Comparison of ENCODE assay signal across 6 cellular contexts in the genomic region with DNA sequence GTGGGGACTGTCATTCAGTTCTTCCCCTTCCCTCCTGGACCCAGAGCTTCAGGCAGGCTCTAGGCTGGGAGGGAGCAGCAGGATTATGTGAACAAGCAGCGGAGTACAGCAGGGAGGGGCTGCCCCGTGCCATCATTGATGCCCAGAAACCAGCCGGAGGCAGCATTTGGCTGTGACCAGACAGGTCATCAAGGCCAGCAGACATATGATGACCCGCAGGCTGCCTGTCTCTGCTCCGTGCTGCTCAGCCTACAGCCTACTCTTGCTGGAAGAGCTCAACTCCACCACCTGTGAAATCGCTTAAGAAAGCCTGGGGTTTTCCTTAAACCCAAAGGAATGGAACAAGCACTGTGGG. TPM values are rescaled to one million over a fixed set of nuclear protein-coding genes. Genes with fewer than 3 reads are reported as not detected.
A peak's percentile ranks its signal among the peaks of the same experiment; 100 is the strongest.
DNase-seq lines count a peak whose midpoint lies in the region; FAIRE-seq and TF ChIP-seq lines count a peak whose summit lies in the region.
"Had no signal": no experiment of that assay in that cellular context is flagged by ENCODE, and none has a peak within 500 bp of the region (broad histone marks: within the 10 kb centered on the region; RNA-seq: fewer than 3 reads in every experiment).

No MANE protein-coding gene starts in this region.

- no peak for TF ChIP-seq CTCF in H1 (IDR thresholded peaks at IDR 0.05; ENCODE audit: control extremely low read depth in 1 of 3, insufficient read depth in 1 of 3, low read depth in 1 of 3, low read length in 3 of 3)

- no peak overlapping the region for H3K56ac ChIP-seq in H1 (replicated peaks; ENCODE audit: insufficient read length, low read depth, low read length)

- peaks cover 10 to 37% (median 36%) of the 10 kb centered on the region in 4 experiments for H3K36me3 ChIP-seq in H1 (ENCODE audit: control insufficient read depth in 2 of 4, insufficient read depth in 4 of 4, low read length in 3 of 4)

- H3K14ac ChIP-seq in H1 (ENCODE audit: insufficient read length), result no peak overlapping the region

- no peak overlapping the region for H4K5ac ChIP-seq in H1 (ENCODE audit: insufficient read length, low read depth, low read length)

- POLR2A ChIA-PET in H1 (lab: Charles Lee; ENCODE audit: partially characterized antibody), result interaction anchor here (1.1 to 10.8 kb wide), 5 partner anchors 12 to 61 kb away, joined by 4 to 196 read pairs (median 66); partner anchors contain the start of genes NOL9, THAP3 and ZBTB48

- H2AFZ ChIP-seq in H1 (ENCODE audit: low read length), result no peak overlapping the region
- H2AFZ ChIP-seq: parathyroid adenoma had no signal

- peaks cover 21% of the 10 kb centered on the region for H3K79me1 ChIP-seq in H1 (ENCODE audit: low read depth, low read length)

- no peak for FAIRE-seq in H1 (lab: Jason Lieb, UNC)
- FAIRE-seq in urothelium cell line (lab: Jason Lieb, UNC), result no peak

- no peak overlapping the region for H3K18ac ChIP-seq in H1 (ENCODE audit: extremely low read depth, low read length)

- H3K4me2 ChIP-seq in H1 (ENCODE audit: insufficient read depth in 1 of 2, low read depth in 2 of 2, low read length in 2 of 2), result no peak overlapping the region

- H3K4me1 ChIP-seq in H1 (replicated peaks in 1 of 4; ENCODE audit: control insufficient read depth in 3 of 4, insufficient read depth in 4 of 4, low read length in 3 of 4), result peaks cover 0 to 6% (median 5%) of the 10 kb centered on the region in 4 experiments; a peak in 4 of 7 replicates
- H3K4me1 ChIP-seq: Caco-2 had no signal

- H4K20me1 ChIP-seq in H1 (replicated peaks in 1 of 2; ENCODE audit: control insufficient read depth in 1 of 2, insufficient read depth in 2 of 2, low read length in 2 of 2), result peaks cover 27 to 45% of the 10 kb centered on the region in 2 experiments

- H3K23me2 ChIP-seq in H1 (ENCODE audit: low read depth, low read length), result peaks cover 18% of the 10 kb centered on the region

- peaks cover 22 to 55% of the 10 kb centered on the region in 2 experiments; a peak in 3 of 4 replicates for H3K79me2 ChIP-seq in H1 (ENCODE audit: control insufficient read depth in 1 of 2, insufficient read depth in 2 of 2, low read length in 2 of 2)

- H2BK120ac ChIP-seq in H1 (replicated peaks; ENCODE audit: low read depth, low read length), result no peak overlapping the region

- no peak overlapping the region for H2BK12ac ChIP-seq in H1 (ENCODE audit: low read depth, low read length)

- H2AK5ac ChIP-seq in H1 (ENCODE audit: low read depth, low read length), result no peak overlapping the region

- no peak overlapping the region for H3K4ac ChIP-seq in H1 (replicated peaks; ENCODE audit: insufficient read length, low read depth, low read length)

- DNase-seq in H1 (ENCODE audit: low read depth in 1 of 2, low spot score in 2 of 2) (no peak), urothelium cell line (ENCODE audit: low spot score) (no peak)
- DNase-seq: Caco-2; NK-92 treated with Interleukin-12 subunit alpha and Interleukin-12 subunit beta, amount 100 ng/mL, for 24 hours had no signal

- no peak overlapping the region for H2BK15ac ChIP-seq in H1 (ENCODE audit: low read length)

- no peak for TF ChIP-seq POLR2A in H1 (IDR thresholded peaks at IDR 0.05; ENCODE audit: control extremely low read depth in 1 of 2, low read depth in 2 of 2, low read length in 2 of 2)

- H3K4me3 ChIP-seq in H1 (ENCODE audit: extremely low read depth in 1 of 4, insufficient read depth in 2 of 4, low read depth in 3 of 4, low read length in 4 of 4), result no peak overlapping the region

- 97% methylated on average over 6 of the region's 6 CpGs; no CpG with 5 or more reads in 1 of the 2 experiments for WGBS in H1 (ENCODE audit: extremely low coverage in 1 of 2, insufficient coverage in 1 of 2, insufficient read length in 1 of 2, insufficient replicate concordance in 2 of 2, low coverage in 1 of 2, low lambda C conversion rate in 2 of 2, missing lambda C conversion rate in 1 of 2), 2 experiments

- H3K9me3 ChIP-seq in H1 (ENCODE audit: insufficient read depth in 2 of 2, low read depth in 1 of 2, low read length in 1 of 2), result no peaks in the 10 kb centered on the region
- H3K9me3 ChIP-seq: Caco-2 had no signal

- H2BK5ac ChIP-seq in H1 (ENCODE audit: low read depth, low read length), result peak overlapping the region; percentile 12; the same call in 1 of the 2 replicates

- H3K27me3 ChIP-seq in H1 (replicated peaks in 1 of 4; ENCODE audit: control insufficient read depth in 3 of 4, extremely low read depth in 1 of 4, insufficient read depth in 3 of 4, low read length in 3 of 4), result no peaks in the 10 kb centered on the region; a peak in 1 of 7 replicates

- peak overlapping the region; percentile 7; the same call in 1 of the 2 replicates for H4K8ac ChIP-seq in H1 (ENCODE audit: extremely low read depth, insufficient read depth, low read length)

- no peak overlapping the region for H3K23ac ChIP-seq in H1 (ENCODE audit: insufficient read length)

- H4K91ac ChIP-seq in H1 (replicated peaks; ENCODE audit: insufficient read length, low read length), result no peak overlapping the region

- H3K9ac ChIP-seq in H1 (replicated peaks in 1 of 4; ENCODE audit: extremely low read depth in 1 of 4, low read depth in 3 of 4, low read length in 3 of 4), result no peak overlapping the region
- H3K9ac ChIP-seq: parathyroid adenoma had no signal

- no peak for TF ChIP-seq RAD21 in H1 (IDR thresholded peaks at IDR 0.05 in 1 of 2, conservative IDR thresholded peaks at IDR 0.05 in 1 of 2; ENCODE audit: low read depth in 2 of 2, low read length in 2 of 2)

- CTCF ChIA-PET in H1 (lab: Charles Lee; ENCODE audit: partially characterized antibody), result interaction anchor here (0.8 to 1.9 kb wide), 7 partner anchors 9 to 73 kb away, joined by 3 to 8 read pairs (median 3); partner anchors contain the start of genes NOL9, TAS1R1 and THAP3

- H2BK20ac ChIP-seq in H1 (ENCODE audit: low read length), result no peak overlapping the region

- TF ChIP-seq EP300 in H1 (IDR thresholded peaks at IDR 0.05; ENCODE audit: borderline replicate concordance in 1 of 2, low read depth in 2 of 2, low read length in 2 of 2), result no peak

- no peak overlapping the region for H3K27ac ChIP-seq in H1 (ENCODE audit: low read depth, low read length)
- H3K27ac ChIP-seq: parathyroid adenoma, VCaP had no signal

TF ChIP-seq in H1, 55 proteins besides CTCF, POLR2A, EP300 and RAD21 (continues in another document):
- TF ChIP-seq TCF12 (IDR thresholded peaks at IDR 0.05; ENCODE audit: low read depth, low read length) (no peak), CEBPB (IDR thresholded peaks at IDR 0.05; ENCODE audit: low read depth, low read length) (no peak)

RNA-seq across cellular contexts. Expression of gene KLHL21, which starts 4.9 kb away (rescaled TPM):
- total RNA-seq in H1 (2021; fragmentation: NEBNext Ultra II Directional; extraction: Animal tissue kit (Norgen Biotek cat#: 25700)), result 22.1 and 22.3 TPM in 2 replicates
- 11.9 and 25.4 TPM in 2 replicates for polyA plus RNA-seq in H1 (2011; rRNA removed)
- polyA plus RNA-seq in H1 (2011; cell fraction: cytosol; rRNA removed), result 13.0 TPM
- 25.4 TPM for polyA plus RNA-seq in H1 (2011; cell fraction: nucleus; rRNA removed)
- polyA plus RNA-seq in H1 (2012, experiment 1 of 2), result 13.8 to 19.3 TPM (median 17.5 TPM) in 4 replicates
- 17.9 TPM for polyA plus RNA-seq in H1 (2012, experiment 2 of 2)
- 10.0 TPM for polyA plus RNA-seq in H1 (2013, experiment 1 of 2)
- polyA plus RNA-seq in H1 (2013, experiment 2 of 2), result 8.5 TPM
- polyA minus RNA-seq in H1 (2011; rRNA and poly(A)+ RNA removed), result 20.1 and 27.9 TPM in 2 replicates
- polyA minus RNA-seq in H1 (2011; cell fraction: cytosol; rRNA and poly(A)+ RNA removed), result 30.3 TPM
- polyA minus RNA-seq in H1 (2011; cell fraction: nucleus; rRNA and poly(A)+ RNA removed), result 34.4 TPM

RNA-seq across cellular contexts. Expression of gene PHF13, which starts 15.8 kb away (rescaled TPM):
- total RNA-seq in H1 (2021; fragmentation: NEBNext Ultra II Directional; extraction: Animal tissue kit (Norgen Biotek cat#: 25700)), result 38.7 and 39.6 TPM in 2 replicates
- 11.7 and 16.5 TPM in 2 replicates for polyA plus RNA-seq in H1 (2011; rRNA removed)
- 10.7 TPM for polyA plus RNA-seq in H1 (2011; cell fraction: cytosol; rRNA removed)
- 14.8 TPM for polyA plus RNA-seq in H1 (2011; cell fraction: nucleus; rRNA removed)
- 28.4 to 32.4 TPM (median 30.4 TPM) in 4 replicates for polyA plus RNA-seq in H1 (2012, experiment 1 of 2)
- 29.9 TPM for polyA plus RNA-seq in H1 (2012, experiment 2 of 2)
- 19.5 TPM for polyA plus RNA-seq in H1 (2013, experiment 1 of 2)
- polyA plus RNA-seq in H1 (2013, experiment 2 of 2), result 23.7 TPM
- 11.3 and 16.2 TPM in 2 replicates for polyA minus RNA-seq in H1 (2011; rRNA and poly(A)+ RNA removed)
- 10.7 TPM for polyA minus RNA-seq in H1 (2011; cell fraction: cytosol; rRNA and poly(A)+ RNA removed)
- polyA minus RNA-seq in H1 (2011; cell fraction: nucleus; rRNA and poly(A)+ RNA removed), result 7.1 TPM

RNA-seq across cellular contexts. Expression of gene ZBTB48, which starts 18.0 kb away (rescaled TPM):
- 21.4 and 28.2 TPM in 2 replicates for total RNA-seq in H1 (2021; fragmentation: NEBNext Ultra II Directional; extraction: Animal tissue kit (Norgen Biotek cat#: 25700))
- polyA plus RNA-seq in H1 (2011; rRNA removed), result 28.8 and 35.7 TPM in 2 replicates
- polyA plus RNA-seq in H1 (2011; cell fraction: cytosol; rRNA removed), result 27.3 TPM
- 58.6 TPM for polyA plus RNA-seq in H1 (2011; cell fraction: nucleus; rRNA removed)
- 21.0 to 37.0 TPM (median 31.1 TPM) in 4 replicates for polyA plus RNA-seq in H1 (2012, experiment 1 of 2)
- 17.9 TPM for polyA plus RNA-seq in H1 (2012, experiment 2 of 2)
- 21.5 TPM for polyA plus RNA-seq in H1 (2013, experiment 1 of 2)
- polyA plus RNA-seq in H1 (2013, experiment 2 of 2), result 18.8 TPM
- 15.0 and 17.6 TPM in 2 replicates for polyA minus RNA-seq in H1 (2011; rRNA and poly(A)+ RNA removed)
- 27.2 TPM for polyA minus RNA-seq in H1 (2011; cell fraction: cytosol; rRNA and poly(A)+ RNA removed)
- polyA minus RNA-seq in H1 (2011; cell fraction: nucleus; rRNA and poly(A)+ RNA removed), result 23.3 TPM

RNA-seq across cellular contexts. Expression of gene THAP3, which starts 26.9 kb away (rescaled TPM):
- total RNA-seq in H1 (2021; fragmentation: NEBNext Ultra II Directional; extraction: Animal tissue kit (Norgen Biotek cat#: 25700)), result 12.4 and 15.3 TPM in 2 replicates
- 8.2 and 12.9 TPM in 2 replicates for polyA plus RNA-seq in H1 (2011; rRNA removed)
- polyA plus RNA-seq in H1 (2011; cell fraction: cytosol; rRNA removed), result 12.1 TPM
- polyA plus RNA-seq in H1 (2011; cell fraction: nucleus; rRNA removed), result 21.3 TPM
- polyA plus RNA-seq in H1 (2012, experiment 1 of 2), result 13.2 to 16.9 TPM (median 14.4 TPM) in 4 replicates
- polyA plus RNA-seq in H1 (2012, experiment 2 of 2), result 15.7 TPM
- 10.7 TPM for polyA plus RNA-seq in H1 (2013, experiment 1 of 2)
- 7.9 TPM for polyA plus RNA-seq in H1 (2013, experiment 2 of 2)
- polyA minus RNA-seq in H1 (2011; rRNA and poly(A)+ RNA removed), result 7.0 and 8.4 TPM in 2 replicates
- polyA minus RNA-seq in H1 (2011; cell fraction: cytosol; rRNA and poly(A)+ RNA removed), result 9.2 TPM
- polyA minus RNA-seq in H1 (2011; cell fraction: nucleus; rRNA and poly(A)+ RNA removed), result 13.6 TPM

RNA-seq across cellular contexts. Expression of gene TAS1R1, which starts 42.6 kb away (rescaled TPM):
- 0.13 TPM in 1 of 2 replicates, not detected in the other for total RNA-seq in H1 (2021; fragmentation: NEBNext Ultra II Directional; extraction: Animal tissue kit (Norgen Biotek cat#: 25700))
- 0.17 and 0.26 TPM in 2 replicates for polyA plus RNA-seq in H1 (2011; rRNA removed)
- polyA plus RNA-seq in H1 (2011; cell fraction: cytosol; rRNA removed), result 0.06 TPM
- polyA plus RNA-seq in H1 (2011; cell fraction: nucleus; rRNA removed), result 0.14 TPM
- polyA plus RNA-seq in H1 (2012, experiment 1 of 2), result 0.08 to 0.11 TPM in 2 of 4 replicates, not detected in the others
- polyA plus RNA-seq in H1 (2012, experiment 2 of 2), result not detected
- polyA plus RNA-seq in H1 (2013, experiment 1 of 2), result 0.04 TPM
- polyA plus RNA-seq in H1 (2013, experiment 2 of 2), result 0.04 TPM
- 0.29 TPM in 1 of 2 replicates, not detected in the other for polyA minus RNA-seq in H1 (2011; rRNA and poly(A)+ RNA removed)
- not detected for polyA minus RNA-seq in H1 (2011; cell fraction: cytosol; rRNA and poly(A)+ RNA removed)
- polyA minus RNA-seq in H1 (2011; cell fraction: nucleus; rRNA and poly(A)+ RNA removed), result not detected
- total RNA-seq: Caco-2 had no signal
